Comparison of ENCODE assay signal across 1 cellular context in the genomic region with DNA sequence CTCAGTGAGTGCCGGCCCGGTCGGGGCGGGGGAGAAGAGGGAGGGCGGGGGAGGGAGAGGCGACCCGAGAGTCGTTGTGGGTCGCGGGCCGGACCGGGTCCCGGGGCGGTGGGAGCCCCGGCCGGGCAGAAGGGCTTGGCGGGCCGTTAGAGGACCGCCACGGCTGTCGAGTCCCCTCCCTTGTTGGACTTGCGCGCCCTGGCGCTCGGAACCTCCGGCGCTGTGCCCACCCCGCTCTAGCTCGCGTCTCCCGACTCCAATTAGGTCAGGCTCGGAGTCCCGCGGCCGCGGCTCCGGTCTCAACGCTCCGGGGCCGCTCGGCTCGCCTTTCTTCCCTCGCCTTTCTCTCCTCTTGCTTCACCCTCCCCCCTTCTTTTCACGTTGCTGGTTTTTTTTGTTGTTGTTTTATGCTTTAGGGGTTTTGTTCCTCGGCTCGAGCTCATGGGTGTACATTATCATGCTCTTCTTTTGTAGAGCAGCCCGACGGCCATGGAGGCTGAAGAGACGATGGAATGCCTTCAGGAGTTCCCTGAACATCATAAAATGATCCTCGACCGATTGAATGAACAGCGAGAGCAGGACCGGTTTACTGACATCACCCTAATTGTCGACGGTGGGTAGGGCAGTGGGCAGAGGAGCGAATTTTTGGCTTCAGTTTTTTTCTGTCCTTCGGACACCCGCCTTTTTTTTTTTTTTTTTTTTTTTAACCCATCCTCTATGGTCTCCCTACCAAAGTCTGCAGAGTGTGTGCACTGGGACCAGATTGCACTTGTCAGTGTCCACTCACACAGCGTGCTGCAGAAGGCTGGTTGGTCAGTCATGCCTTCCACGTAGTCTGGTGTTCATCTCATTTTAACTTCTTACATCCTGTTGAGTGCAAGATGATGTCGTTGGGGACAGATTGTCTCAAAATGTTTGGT.
TF ChIP-seq lines count a peak whose summit lies in the region.

No MANE protein-coding gene starts in this region.

TF ChIP-seq in HepG2, 621 proteins besides CTCF, POLR2A, EP300 and RAD21 (continued from another document and continues in another):
- TF ChIP-seq, protein P1, sequence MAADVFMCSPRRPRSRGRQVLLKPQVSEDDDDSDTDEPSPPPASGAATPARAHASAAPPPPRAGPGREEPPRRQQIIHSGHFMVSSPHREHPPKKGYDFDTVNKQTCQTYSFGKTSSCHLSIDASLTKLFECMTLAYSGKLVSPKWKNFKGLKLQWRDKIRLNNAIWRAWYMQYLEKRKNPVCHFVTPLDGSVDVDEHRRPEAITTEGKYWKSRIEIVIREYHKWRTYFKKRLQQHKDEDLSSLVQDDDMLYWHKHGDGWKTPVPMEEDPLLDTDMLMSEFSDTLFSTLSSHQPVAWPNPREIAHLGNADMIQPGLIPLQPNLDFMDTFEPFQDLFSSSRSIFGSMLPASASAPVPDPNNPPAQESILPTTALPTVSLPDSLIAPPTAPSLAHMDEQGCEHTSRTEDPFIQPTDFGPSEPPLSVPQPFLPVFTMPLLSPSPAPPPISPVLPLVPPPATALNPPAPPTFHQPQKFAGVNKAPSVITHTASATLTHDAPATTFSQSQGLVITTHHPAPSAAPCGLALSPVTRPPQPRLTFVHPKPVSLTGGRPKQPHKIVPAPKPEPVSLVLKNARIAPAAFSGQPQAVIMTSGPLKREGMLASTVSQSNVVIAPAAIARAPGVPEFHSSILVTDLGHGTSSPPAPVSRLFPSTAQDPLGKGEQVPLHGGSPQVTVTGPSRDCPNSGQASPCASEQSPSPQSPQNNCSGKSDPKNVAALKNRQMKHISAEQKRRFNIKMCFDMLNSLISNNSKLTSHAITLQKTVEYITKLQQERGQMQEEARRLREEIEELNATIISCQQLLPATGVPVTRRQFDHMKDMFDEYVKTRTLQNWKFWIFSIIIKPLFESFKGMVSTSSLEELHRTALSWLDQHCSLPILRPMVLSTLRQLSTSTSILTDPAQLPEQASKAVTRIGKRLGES (CRISPR knock-in tag; IDR thresholded peaks at IDR 0.05; ENCODE audit: borderline replicate concordance) = no peak
- TF ChIP-seq NONO (IDR thresholded peaks at IDR 0.05) = no peak
- TF ChIP-seq NONO (CRISPR knock-in tag; conservative IDR thresholded peaks at IDR 0.05) = no peak
- no peak for TF ChIP-seq REL (CRISPR knock-in tag; conservative IDR thresholded peaks at IDR 0.05)
- no peak for TF ChIP-seq MTA1 (CRISPR knock-in tag; IDR thresholded peaks at IDR 0.05; ENCODE audit: borderline replicate concordance)
- no peak for TF ChIP-seq SMARCE1 (IDR thresholded peaks at IDR 0.05; ENCODE audit: borderline replicate concordance)
- no peak for TF ChIP-seq ZNF850 (CRISPR knock-in tag; conservative IDR thresholded peaks at IDR 0.05)
- no peak for TF ChIP-seq REXO4 (CRISPR knock-in tag; IDR thresholded peaks at IDR 0.05; ENCODE audit: borderline replicate concordance)
- no peak for TF ChIP-seq ZNF841 (CRISPR knock-in tag; IDR thresholded peaks at IDR 0.05; ENCODE audit: borderline replicate concordance)
- no peak for TF ChIP-seq ELF1 (CRISPR knock-in tag; IDR thresholded peaks at IDR 0.05)
- TF ChIP-seq ZNF790 (CRISPR knock-in tag; IDR thresholded peaks at IDR 0.05; ENCODE audit: borderline replicate concordance) = no peak
- TF ChIP-seq, protein P2, sequence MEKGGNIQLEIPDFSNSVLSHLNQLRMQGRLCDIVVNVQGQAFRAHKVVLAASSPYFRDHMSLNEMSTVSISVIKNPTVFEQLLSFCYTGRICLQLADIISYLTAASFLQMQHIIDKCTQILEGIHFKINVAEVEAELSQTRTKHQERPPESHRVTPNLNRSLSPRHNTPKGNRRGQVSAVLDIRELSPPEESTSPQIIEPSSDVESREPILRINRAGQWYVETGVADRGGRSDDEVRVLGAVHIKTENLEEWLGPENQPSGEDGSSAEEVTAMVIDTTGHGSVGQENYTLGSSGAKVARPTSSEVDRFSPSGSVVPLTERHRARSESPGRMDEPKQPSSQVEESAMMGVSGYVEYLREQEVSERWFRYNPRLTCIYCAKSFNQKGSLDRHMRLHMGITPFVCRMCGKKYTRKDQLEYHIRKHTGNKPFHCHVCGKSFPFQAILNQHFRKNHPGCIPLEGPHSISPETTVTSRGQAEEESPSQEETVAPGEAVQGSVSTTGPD (CRISPR knock-in tag; IDR thresholded peaks at IDR 0.05) = no peak
- TF ChIP-seq FOSL1 (CRISPR knock-in tag; IDR thresholded peaks at IDR 0.05; ENCODE audit: borderline replicate concordance) = no peak
- TF ChIP-seq, protein P3, sequence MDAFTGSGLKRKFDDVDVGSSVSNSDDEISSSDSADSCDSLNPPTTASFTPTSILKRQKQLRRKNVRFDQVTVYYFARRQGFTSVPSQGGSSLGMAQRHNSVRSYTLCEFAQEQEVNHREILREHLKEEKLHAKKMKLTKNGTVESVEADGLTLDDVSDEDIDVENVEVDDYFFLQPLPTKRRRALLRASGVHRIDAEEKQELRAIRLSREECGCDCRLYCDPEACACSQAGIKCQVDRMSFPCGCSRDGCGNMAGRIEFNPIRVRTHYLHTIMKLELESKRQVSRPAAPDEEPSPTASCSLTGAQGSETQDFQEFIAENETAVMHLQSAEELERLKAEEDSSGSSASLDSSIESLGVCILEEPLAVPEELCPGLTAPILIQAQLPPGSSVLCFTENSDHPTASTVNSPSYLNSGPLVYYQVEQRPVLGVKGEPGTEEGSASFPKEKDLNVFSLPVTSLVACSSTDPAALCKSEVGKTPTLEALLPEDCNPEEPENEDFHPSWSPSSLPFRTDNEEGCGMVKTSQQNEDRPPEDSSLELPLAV (CRISPR knock-in tag; conservative IDR thresholded peaks at IDR 0.05; ENCODE audit: low read depth) = no peak
- no peak for TF ChIP-seq TRIM24 (CRISPR knock-in tag; IDR thresholded peaks at IDR 0.05)
- TF ChIP-seq MYC (CRISPR knock-in tag; IDR thresholded peaks at IDR 0.05; ENCODE audit: borderline replicate concordance) = no peak
- no peak for TF ChIP-seq ETV6 (CRISPR knock-in tag; conservative IDR thresholded peaks at IDR 0.05)
- peak; percentile 4; the same call in 1 of the 2 replicates for TF ChIP-seq HIVEP1 (CRISPR knock-in tag; IDR thresholded peaks at IDR 0.05)
- TF ChIP-seq, protein P4, sequence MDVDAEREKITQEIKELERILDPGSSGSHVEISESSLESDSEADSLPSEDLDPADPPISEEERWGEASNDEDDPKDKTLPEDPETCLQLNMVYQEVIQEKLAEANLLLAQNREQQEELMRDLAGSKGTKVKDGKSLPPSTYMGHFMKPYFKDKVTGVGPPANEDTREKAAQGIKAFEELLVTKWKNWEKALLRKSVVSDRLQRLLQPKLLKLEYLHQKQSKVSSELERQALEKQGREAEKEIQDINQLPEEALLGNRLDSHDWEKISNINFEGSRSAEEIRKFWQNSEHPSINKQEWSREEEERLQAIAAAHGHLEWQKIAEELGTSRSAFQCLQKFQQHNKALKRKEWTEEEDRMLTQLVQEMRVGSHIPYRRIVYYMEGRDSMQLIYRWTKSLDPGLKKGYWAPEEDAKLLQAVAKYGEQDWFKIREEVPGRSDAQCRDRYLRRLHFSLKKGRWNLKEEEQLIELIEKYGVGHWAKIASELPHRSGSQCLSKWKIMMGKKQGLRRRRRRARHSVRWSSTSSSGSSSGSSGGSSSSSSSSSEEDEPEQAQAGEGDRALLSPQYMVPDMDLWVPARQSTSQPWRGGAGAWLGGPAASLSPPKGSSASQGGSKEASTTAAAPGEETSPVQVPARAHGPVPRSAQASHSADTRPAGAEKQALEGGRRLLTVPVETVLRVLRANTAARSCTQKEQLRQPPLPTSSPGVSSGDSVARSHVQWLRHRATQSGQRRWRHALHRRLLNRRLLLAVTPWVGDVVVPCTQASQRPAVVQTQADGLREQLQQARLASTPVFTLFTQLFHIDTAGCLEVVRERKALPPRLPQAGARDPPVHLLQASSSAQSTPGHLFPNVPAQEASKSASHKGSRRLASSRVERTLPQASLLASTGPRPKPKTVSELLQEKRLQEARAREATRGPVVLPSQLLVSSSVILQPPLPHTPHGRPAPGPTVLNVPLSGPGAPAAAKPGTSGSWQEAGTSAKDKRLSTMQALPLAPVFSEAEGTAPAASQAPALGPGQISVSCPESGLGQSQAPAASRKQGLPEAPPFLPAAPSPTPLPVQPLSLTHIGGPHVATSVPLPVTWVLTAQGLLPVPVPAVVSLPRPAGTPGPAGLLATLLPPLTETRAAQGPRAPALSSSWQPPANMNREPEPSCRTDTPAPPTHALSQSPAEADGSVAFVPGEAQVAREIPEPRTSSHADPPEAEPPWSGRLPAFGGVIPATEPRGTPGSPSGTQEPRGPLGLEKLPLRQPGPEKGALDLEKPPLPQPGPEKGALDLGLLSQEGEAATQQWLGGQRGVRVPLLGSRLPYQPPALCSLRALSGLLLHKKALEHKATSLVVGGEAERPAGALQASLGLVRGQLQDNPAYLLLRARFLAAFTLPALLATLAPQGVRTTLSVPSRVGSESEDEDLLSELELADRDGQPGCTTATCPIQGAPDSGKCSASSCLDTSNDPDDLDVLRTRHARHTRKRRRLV (CRISPR knock-in tag; IDR thresholded peaks at IDR 0.05) = no peak
- TF ChIP-seq ZZZ3 (CRISPR knock-in tag; IDR thresholded peaks at IDR 0.05; ENCODE audit: borderline replicate concordance) = no peak
- no peak for TF ChIP-seq ELF3 (CRISPR knock-in tag; IDR thresholded peaks at IDR 0.05)
- TF ChIP-seq ELF4 (CRISPR knock-in tag; IDR thresholded peaks at IDR 0.05; ENCODE audit: borderline replicate concordance) = no peak
- TF ChIP-seq, protein P5, sequence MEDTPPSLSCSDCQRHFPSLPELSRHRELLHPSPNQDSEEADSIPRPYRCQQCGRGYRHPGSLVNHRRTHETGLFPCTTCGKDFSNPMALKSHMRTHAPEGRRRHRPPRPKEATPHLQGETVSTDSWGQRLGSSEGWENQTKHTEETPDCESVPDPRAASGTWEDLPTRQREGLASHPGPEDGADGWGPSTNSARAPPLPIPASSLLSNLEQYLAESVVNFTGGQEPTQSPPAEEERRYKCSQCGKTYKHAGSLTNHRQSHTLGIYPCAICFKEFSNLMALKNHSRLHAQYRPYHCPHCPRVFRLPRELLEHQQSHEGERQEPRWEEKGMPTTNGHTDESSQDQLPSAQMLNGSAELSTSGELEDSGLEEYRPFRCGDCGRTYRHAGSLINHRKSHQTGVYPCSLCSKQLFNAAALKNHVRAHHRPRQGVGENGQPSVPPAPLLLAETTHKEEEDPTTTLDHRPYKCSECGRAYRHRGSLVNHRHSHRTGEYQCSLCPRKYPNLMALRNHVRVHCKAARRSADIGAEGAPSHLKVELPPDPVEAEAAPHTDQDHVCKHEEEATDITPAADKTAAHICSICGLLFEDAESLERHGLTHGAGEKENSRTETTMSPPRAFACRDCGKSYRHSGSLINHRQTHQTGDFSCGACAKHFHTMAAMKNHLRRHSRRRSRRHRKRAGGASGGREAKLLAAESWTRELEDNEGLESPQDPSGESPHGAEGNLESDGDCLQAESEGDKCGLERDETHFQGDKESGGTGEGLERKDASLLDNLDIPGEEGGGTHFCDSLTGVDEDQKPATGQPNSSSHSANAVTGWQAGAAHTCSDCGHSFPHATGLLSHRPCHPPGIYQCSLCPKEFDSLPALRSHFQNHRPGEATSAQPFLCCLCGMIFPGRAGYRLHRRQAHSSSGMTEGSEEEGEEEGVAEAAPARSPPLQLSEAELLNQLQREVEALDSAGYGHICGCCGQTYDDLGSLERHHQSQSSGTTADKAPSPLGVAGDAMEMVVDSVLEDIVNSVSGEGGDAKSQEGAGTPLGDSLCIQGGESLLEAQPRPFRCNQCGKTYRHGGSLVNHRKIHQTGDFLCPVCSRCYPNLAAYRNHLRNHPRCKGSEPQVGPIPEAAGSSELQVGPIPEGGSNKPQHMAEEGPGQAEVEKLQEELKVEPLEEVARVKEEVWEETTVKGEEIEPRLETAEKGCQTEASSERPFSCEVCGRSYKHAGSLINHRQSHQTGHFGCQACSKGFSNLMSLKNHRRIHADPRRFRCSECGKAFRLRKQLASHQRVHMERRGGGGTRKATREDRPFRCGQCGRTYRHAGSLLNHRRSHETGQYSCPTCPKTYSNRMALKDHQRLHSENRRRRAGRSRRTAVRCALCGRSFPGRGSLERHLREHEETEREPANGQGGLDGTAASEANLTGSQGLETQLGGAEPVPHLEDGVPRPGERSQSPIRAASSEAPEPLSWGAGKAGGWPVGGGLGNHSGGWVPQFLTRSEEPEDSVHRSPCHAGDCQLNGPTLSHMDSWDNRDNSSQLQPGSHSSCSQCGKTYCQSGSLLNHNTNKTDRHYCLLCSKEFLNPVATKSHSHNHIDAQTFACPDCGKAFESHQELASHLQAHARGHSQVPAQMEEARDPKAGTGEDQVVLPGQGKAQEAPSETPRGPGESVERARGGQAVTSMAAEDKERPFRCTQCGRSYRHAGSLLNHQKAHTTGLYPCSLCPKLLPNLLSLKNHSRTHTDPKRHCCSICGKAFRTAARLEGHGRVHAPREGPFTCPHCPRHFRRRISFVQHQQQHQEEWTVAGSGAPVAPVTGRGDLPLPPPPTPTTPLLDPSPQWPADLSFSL (CRISPR knock-in tag; IDR thresholded peaks at IDR 0.05) = no peak
- peak; percentile 21; the same call in 1 of the 2 replicates for TF ChIP-seq RXRA (CRISPR knock-in tag; IDR thresholded peaks at IDR 0.05)
- no peak for TF ChIP-seq PHF21A (CRISPR knock-in tag; IDR thresholded peaks at IDR 0.05)
- TF ChIP-seq, protein P6, sequence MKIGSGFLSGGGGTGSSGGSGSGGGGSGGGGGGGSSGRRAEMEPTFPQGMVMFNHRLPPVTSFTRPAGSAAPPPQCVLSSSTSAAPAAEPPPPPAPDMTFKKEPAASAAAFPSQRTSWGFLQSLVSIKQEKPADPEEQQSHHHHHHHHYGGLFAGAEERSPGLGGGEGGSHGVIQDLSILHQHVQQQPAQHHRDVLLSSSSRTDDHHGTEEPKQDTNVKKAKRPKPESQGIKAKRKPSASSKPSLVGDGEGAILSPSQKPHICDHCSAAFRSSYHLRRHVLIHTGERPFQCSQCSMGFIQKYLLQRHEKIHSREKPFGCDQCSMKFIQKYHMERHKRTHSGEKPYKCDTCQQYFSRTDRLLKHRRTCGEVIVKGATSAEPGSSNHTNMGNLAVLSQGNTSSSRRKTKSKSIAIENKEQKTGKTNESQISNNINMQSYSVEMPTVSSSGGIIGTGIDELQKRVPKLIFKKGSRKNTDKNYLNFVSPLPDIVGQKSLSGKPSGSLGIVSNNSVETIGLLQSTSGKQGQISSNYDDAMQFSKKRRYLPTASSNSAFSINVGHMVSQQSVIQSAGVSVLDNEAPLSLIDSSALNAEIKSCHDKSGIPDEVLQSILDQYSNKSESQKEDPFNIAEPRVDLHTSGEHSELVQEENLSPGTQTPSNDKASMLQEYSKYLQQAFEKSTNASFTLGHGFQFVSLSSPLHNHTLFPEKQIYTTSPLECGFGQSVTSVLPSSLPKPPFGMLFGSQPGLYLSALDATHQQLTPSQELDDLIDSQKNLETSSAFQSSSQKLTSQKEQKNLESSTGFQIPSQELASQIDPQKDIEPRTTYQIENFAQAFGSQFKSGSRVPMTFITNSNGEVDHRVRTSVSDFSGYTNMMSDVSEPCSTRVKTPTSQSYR (CRISPR knock-in tag; IDR thresholded peaks at IDR 0.05; ENCODE audit: borderline replicate concordance) = no peak
- no peak for TF ChIP-seq ZBTB7A (CRISPR knock-in tag; IDR thresholded peaks at IDR 0.05)
- no peak for TF ChIP-seq ZNF10 (CRISPR knock-in tag; IDR thresholded peaks at IDR 0.05; ENCODE audit: borderline replicate concordance, low read depth)
- TF ChIP-seq ZEB1 (IDR thresholded peaks at IDR 0.05; ENCODE audit: insufficient replicate concordance, low read depth) = no peak
- no peak for TF ChIP-seq ZFP90 (CRISPR knock-in tag; IDR thresholded peaks at IDR 0.05; ENCODE audit: borderline replicate concordance)
- TF ChIP-seq ZNF747 (CRISPR knock-in tag; IDR thresholded peaks at IDR 0.05; ENCODE audit: borderline replicate concordance) = no peak
- no peak for TF ChIP-seq FOXK2 (IDR thresholded peaks at IDR 0.05)
- TF ChIP-seq ZNF570 (CRISPR knock-in tag; IDR thresholded peaks at IDR 0.05; ENCODE audit: borderline replicate concordance) = no peak
- no peak for TF ChIP-seq HNRNPH1 (optimal IDR thresholded peaks at IDR 0.05; ENCODE audit: low read depth, low read length)
- TF ChIP-seq RXRB (CRISPR knock-in tag; IDR thresholded peaks at IDR 0.05; ENCODE audit: borderline replicate concordance) = 0 out of 2 replicates have a peak, but pooled peaks have one; percentile 4
- no peak for TF ChIP-seq XBP1 (CRISPR knock-in tag; IDR thresholded peaks at IDR 0.05)
- no peak for TF ChIP-seq NCOA2 (CRISPR knock-in tag; IDR thresholded peaks at IDR 0.05)
- TF ChIP-seq ATF7 (IDR thresholded peaks at IDR 0.05) = no peak
- TF ChIP-seq ATF7 (CRISPR knock-in tag; IDR thresholded peaks at IDR 0.05) = no peak
